In the genomic region with DNA sequence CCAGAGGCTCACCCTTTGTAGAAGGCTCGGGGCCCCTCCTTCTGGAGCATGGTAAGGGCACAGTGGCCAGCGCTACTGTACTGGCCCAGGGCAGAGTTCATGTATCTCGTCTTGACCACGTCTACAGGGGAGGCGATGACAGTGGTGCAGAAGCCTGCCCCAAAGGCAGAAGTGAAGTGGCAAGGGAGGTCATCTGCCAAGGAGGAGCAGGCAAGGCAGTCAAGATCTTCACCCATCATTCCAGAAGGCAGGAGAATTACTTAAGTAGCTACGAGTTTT, we compare ENCODE assay signal across 19 cellular contexts. TPM values are rescaled to one million over a fixed set of nuclear protein-coding genes. Genes with fewer than 3 reads are reported as not detected.
A peak's percentile ranks its signal among the peaks of the same experiment; 100 is the strongest.
DNase-seq lines count a peak whose midpoint lies in the region; ATAC-seq and TF ChIP-seq lines count a peak whose summit lies in the region.
"Had no signal": no experiment of that assay in that cellular context is flagged by ENCODE, and none has a peak within 500 bp of the region (broad histone marks: within the 10 kb centered on the region; RNA-seq: fewer than 3 reads in every experiment).

No MANE protein-coding gene starts in this region.

- H4K20me1 ChIP-seq in OCI-LY1 (ENCODE audit: insufficient read depth, low read length) = no peaks in the 10 kb centered on the region

- no peak overlapping the region for H3K4me3 Mint-ChIP-seq in activated T-cell treated with anti-CD3 and anti-CD28 coated beads, Interleukin-2, amount 50 U/mL, for 24 hours
- no peak overlapping the region for H3K4me3 Mint-ChIP-seq in activated T-cell treated with anti-CD3 and anti-CD28 coated beads, Interleukin-2, amount 50 U/mL, for 4 hours
- no peak overlapping the region for H3K4me3 Mint-ChIP-seq in chondrocyte (ENCODE audit: unreplicated experiment)
- peak overlapping the region; percentile 99 for H3K4me3 Mint-ChIP-seq in stimulated activated effector memory CD8-positive, alpha-beta T cell treated with anti-CD3 and anti-CD28 coated beads, Interleukin-12 subunit alpha, Interleukin-12 subunit beta, amount 100 ng/mL, for 72 hours
- H3K4me3 Mint-ChIP-seq: neural crest cell had no signal

- no peak overlapping the region for H3K4me2 ChIP-seq in OCI-LY1 (ENCODE audit: low read length)
- H3K4me2 ChIP-seq: KMS-11 had no signal

- peak overlapping the region; percentile 76 for H3K27ac ChIP-seq in OCI-LY1 (ENCODE audit: low read depth, low read length, poor library complexity, severe bottlenecking)
- H3K27ac ChIP-seq: KMS-11, WERI-Rb-1 had no signal

- peaks cover 87% of the 10 kb centered on the region for H3K4me1 ChIP-seq in OCI-LY1 (ENCODE audit: insufficient read depth, low read length, severe bottlenecking)

- no peak overlapping the region for H2AFZ ChIP-seq in OCI-LY1 (ENCODE audit: low read length)

- peaks cover 75% of the 10 kb centered on the region for H3K36me3 ChIP-seq in OCI-LY1 (ENCODE audit: insufficient read depth, low read length)

- no peaks in the 10 kb centered on the region for H3K9me3 Mint-ChIP-seq in activated T-cell treated with anti-CD3 and anti-CD28 coated beads, Interleukin-2, amount 50 U/mL, for 24 hours
- H3K9me3 Mint-ChIP-seq in activated T-cell treated with anti-CD3 and anti-CD28 coated beads, Interleukin-2, amount 50 U/mL, for 4 hours = no peaks in the 10 kb centered on the region
- no peaks in the 10 kb centered on the region for H3K9me3 Mint-ChIP-seq in chondrocyte (ENCODE audit: low read depth)
- H3K9me3 Mint-ChIP-seq in stimulated activated effector memory CD8-positive, alpha-beta T cell treated with anti-CD3 and anti-CD28 coated beads, Interleukin-12 subunit alpha, Interleukin-12 subunit beta, amount 100 ng/mL, for 72 hours = no peaks in the 10 kb centered on the region
- H3K9me3 Mint-ChIP-seq: neural crest cell had no signal

- no peaks in the 10 kb centered on the region for H3K79me2 ChIP-seq in OCI-LY1 (ENCODE audit: insufficient read depth, low read length)

- no peaks in the 10 kb centered on the region for H3K27me3 Mint-ChIP-seq in activated T-cell treated with anti-CD3 and anti-CD28 coated beads, Interleukin-2, amount 50 U/mL, for 24 hours
- H3K27me3 Mint-ChIP-seq in activated T-cell treated with anti-CD3 and anti-CD28 coated beads, Interleukin-2, amount 50 U/mL, for 4 hours (ENCODE audit: low read depth) = no peaks in the 10 kb centered on the region
- no peaks in the 10 kb centered on the region for H3K27me3 Mint-ChIP-seq in chondrocyte (ENCODE audit: low read depth)

- DNase-seq in activated T-cell treated with anti-CD3 and anti-CD28 coated beads, Interleukin-2, amount 50 U/mL, for 24 hours = no peak
- DNase-seq in activated T-cell treated with anti-CD3 and anti-CD28 coated beads, Interleukin-2, amount 50 U/mL, for 4 hours = no peak
- DNase-seq in chondrocyte (ENCODE audit: low spot score) (peak; percentile 55), GM19238 (ENCODE audit: insufficient read length, low spot score) (no peak), OCI-M2 (lab: John Stamatoyannopoulos, UW; ENCODE audit: unreplicated experiment) (no peak)
- DNase-seq in stimulated activated effector memory CD8-positive, alpha-beta T cell treated with anti-CD3 and anti-CD28 coated beads, Interleukin-12 subunit alpha, Interleukin-12 subunit beta, amount 100 ng/mL, for 72 hours (ENCODE audit: low spot score in 2 of 2) = peak in 1 of 2 donors; percentile 48
- DNase-seq: ACHN, amniotic stem cell, COR-L47, hypothalamus, kidney glomerular epithelial cell, mesenchymal stem cell, SW 1271, WERI-Rb-1 had no signal

- H3K27me3 ChIP-seq in OCI-LY1 (ENCODE audit: insufficient read depth, low read length) = no peaks in the 10 kb centered on the region

- no peak for TF ChIP-seq CTCF in OCI-LY1 (IDR thresholded peaks at IDR 0.05; ENCODE audit: low read length)
- TF ChIP-seq CTCF in chondrocyte (IDR thresholded peaks at IDR 0.05) = no peak

- peaks cover 96% of the 10 kb centered on the region for H3K4me1 Mint-ChIP-seq in activated T-cell treated with anti-CD3 and anti-CD28 coated beads, Interleukin-2, amount 50 U/mL, for 24 hours (ENCODE audit: low read depth)
- H3K4me1 Mint-ChIP-seq in activated T-cell treated with anti-CD3 and anti-CD28 coated beads, Interleukin-2, amount 50 U/mL, for 4 hours (ENCODE audit: low read depth) = peaks cover 96% of the 10 kb centered on the region
- H3K4me1 Mint-ChIP-seq in chondrocyte (ENCODE audit: low read depth) = peaks cover 18% of the 10 kb centered on the region
- H3K4me1 Mint-ChIP-seq in stimulated activated effector memory CD8-positive, alpha-beta T cell treated with anti-CD3 and anti-CD28 coated beads, Interleukin-12 subunit alpha, Interleukin-12 subunit beta, amount 100 ng/mL, for 72 hours = peaks cover 98% of the 10 kb centered on the region

- no peak overlapping the region for H3K9ac ChIP-seq in OCI-LY1 (ENCODE audit: low read length)
- H3K9ac ChIP-seq: KMS-11 had no signal

- H3K36me3 Mint-ChIP-seq in activated T-cell treated with anti-CD3 and anti-CD28 coated beads, Interleukin-2, amount 50 U/mL, for 24 hours (ENCODE audit: low read depth) = peaks cover 75% of the 10 kb centered on the region
- peaks cover 48% of the 10 kb centered on the region for H3K36me3 Mint-ChIP-seq in activated T-cell treated with anti-CD3 and anti-CD28 coated beads, Interleukin-2, amount 50 U/mL, for 4 hours (ENCODE audit: insufficient read depth)
- peaks cover 12% of the 10 kb centered on the region for H3K36me3 Mint-ChIP-seq in chondrocyte (ENCODE audit: low read depth)
- H3K36me3 Mint-ChIP-seq in stimulated activated effector memory CD8-positive, alpha-beta T cell treated with anti-CD3 and anti-CD28 coated beads, Interleukin-12 subunit alpha, Interleukin-12 subunit beta, amount 100 ng/mL, for 72 hours = peaks cover 92% of the 10 kb centered on the region

- ATAC-seq in activated T-cell treated with anti-CD3 and anti-CD28 coated beads, Interleukin-2, amount 50 U/mL, for 4 hours = no peak
- ATAC-seq in stimulated activated effector memory CD8-positive, alpha-beta T cell treated with anti-CD3 and anti-CD28 coated beads, Interleukin-12 subunit alpha, Interleukin-12 subunit beta, amount 100 ng/mL, for 72 hours = no peak
- ATAC-seq in GM21619 (IDR thresholded peaks at IDR 0.05; ENCODE audit: unreplicated experiment) = no peak
- ATAC-seq: HCT116 had no signal

- no peak overlapping the region for H3K4me3 ChIP-seq in OCI-LY1 (ENCODE audit: low read depth, low read length, poor library complexity, severe bottlenecking)

- H3K27ac Mint-ChIP-seq in activated T-cell treated with anti-CD3 and anti-CD28 coated beads, Interleukin-2, amount 50 U/mL, for 24 hours = peak overlapping the region; percentile 83
- H3K27ac Mint-ChIP-seq in chondrocyte (ENCODE audit: unreplicated experiment) = no peak overlapping the region
- peak overlapping the region; percentile 98 for H3K27ac Mint-ChIP-seq in stimulated activated effector memory CD8-positive, alpha-beta T cell treated with anti-CD3 and anti-CD28 coated beads, Interleukin-12 subunit alpha, Interleukin-12 subunit beta, amount 100 ng/mL, for 72 hours

- no peaks in the 10 kb centered on the region for H3K9me3 ChIP-seq in OCI-LY1 (ENCODE audit: low read length)

- H3F3A ChIP-seq in OCI-LY1 (ENCODE audit: insufficient read depth, low read length) = peaks cover 8% of the 10 kb centered on the region; the same call in 1 of the 2 replicates

- H3K9me2 ChIP-seq in OCI-LY1 (ENCODE audit: low read depth, low read length) = no peaks in the 10 kb centered on the region

RNA-seq across cellular contexts. Expression of a gene that starts 7.2 kb away (rescaled TPM):
- 100 to 1,000 TPM in 1 of 3 donors, 10 to 100 TPM in 2; 69.3 to 146 (median 88.9) TPM for total RNA-seq in activated T-cell treated with anti-CD3 and anti-CD28 coated beads, Interleukin-2, amount 50 U/mL, for 4 hours
- 10.4 to 47.2 TPM (median 41.0 TPM) in 3 replicates for total RNA-seq in chondrocyte

RNA-seq across cellular contexts. Expression of a gene that starts 24.6 kb away (rescaled TPM):
- total RNA-seq in activated T-cell treated with anti-CD3 and anti-CD28 coated beads, Interleukin-2, amount 50 U/mL, for 4 hours = under 1 TPM in 2 of 3 donors, not detected in 1; 0.27 to 0.61 TPM
- total RNA-seq in chondrocyte = not detected in 3 replicates

RNA-seq across cellular contexts. Expression of a gene that starts 33.5 kb away (rescaled TPM):
- total RNA-seq in activated T-cell treated with anti-CD3 and anti-CD28 coated beads, Interleukin-2, amount 50 U/mL, for 4 hours = 1 to 10 TPM; 1.3 to 2.6 (median 1.7) TPM
- 0.47 to 1.6 TPM (median 1.3 TPM) in 3 replicates for total RNA-seq in chondrocyte
